27 cellular contexts compared by ENCODE assay signal in the genomic region with DNA sequence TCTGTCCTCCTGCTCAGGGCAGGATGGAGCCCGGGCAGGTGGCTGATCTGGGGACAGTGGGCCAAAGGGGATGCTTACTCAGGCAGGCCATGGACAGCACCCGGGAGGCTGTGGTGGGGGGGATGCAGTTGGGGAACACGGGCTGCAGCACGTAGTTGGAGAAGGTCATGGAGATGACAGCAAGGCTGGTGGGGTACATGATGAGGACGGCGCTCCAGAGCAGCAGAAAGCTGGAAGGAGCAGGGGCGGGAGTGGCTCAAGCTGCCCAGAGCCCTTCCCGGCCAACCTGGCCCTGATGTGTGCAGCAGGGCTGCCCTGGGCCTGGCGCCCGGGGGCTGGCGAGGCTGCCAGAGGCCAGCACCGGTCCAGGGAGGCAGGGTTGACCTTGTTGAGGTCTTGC. TPM values are rescaled to one million over a fixed set of nuclear protein-coding genes. Genes with fewer than 3 reads are reported as not detected.
"Had no signal": no experiment of that assay in that cellular context is flagged by ENCODE, and none has a peak within 500 bp of the region (broad histone marks: within the 10 kb centered on the region; RNA-seq: fewer than 3 reads in every experiment).

No MANE protein-coding gene starts in this region.

- H3K4me3 ChIP-seq: dorsolateral prefrontal cortex, gastroesophageal sphincter, heart left ventricle, hepatocyte, left ventricle myocardium inferior, lower lobe of right lung, mucosa of descending colon, prostate gland, skin epidermis, spleen, thoracic aorta, tibial nerve, upper lobe of left lung had no signal

- H3K4me3 Mint-ChIP-seq: naive B cell; natural killer cell treated with Interleukin-12 subunit alpha and Interleukin-12 subunit beta and Interleukin-15 and Interleukin-18, amount 100 ng/mL, for 72 hours; neural crest cell; stimulated activated memory B cell treated with anti-CD40 and anti-IgM and Interleukin-4, amounts not matched to agents 10 μg/mL and 1 μg/mL and 100 μg/mL, for 72 hours had no signal

- ATAC-seq: esophagus mucosa; foreskin keratinocyte; gastroesophageal sphincter; heart left ventricle; lower lobe of right lung; mucosa of descending colon; natural killer cell treated with Interleukin-12 subunit alpha and Interleukin-12 subunit beta and Interleukin-15 and Interleukin-18, amount 100 ng/mL, for 72 hours; right cardiac atrium; stimulated activated memory B cell treated with anti-CD40 and anti-IgM and Interleukin-4, amounts not matched to agents 10 μg/mL and 1 μg/mL and 100 μg/mL, for 72 hours; stimulated activated naive CD8-positive, alpha-beta T cell treated with anti-CD3 and anti-CD28 coated beads, Interleukin-15, Interleukin-2, amounts not matched to agents 100 U/mL and 50 U/mL, for 24 hours had no signal

- H3K9me3 ChIP-seq: gastroesophageal sphincter, heart left ventricle, left ventricle myocardium inferior, lower lobe of right lung, mucosa of descending colon, prostate gland, spleen, thoracic aorta, tibial nerve, upper lobe of left lung had no signal

- H3K36me3 Mint-ChIP-seq: naive B cell; natural killer cell treated with Interleukin-12 subunit alpha and Interleukin-12 subunit beta and Interleukin-15 and Interleukin-18, amount 100 ng/mL, for 72 hours; stimulated activated memory B cell treated with anti-CD40 and anti-IgM and Interleukin-4, amounts not matched to agents 10 μg/mL and 1 μg/mL and 100 μg/mL, for 72 hours had no signal

- H2AFZ ChIP-seq: hepatocyte had no signal

- H3K27ac Mint-ChIP-seq: naive B cell; natural killer cell treated with Interleukin-12 subunit alpha and Interleukin-12 subunit beta and Interleukin-15 and Interleukin-18, amount 100 ng/mL, for 72 hours; stimulated activated memory B cell treated with anti-CD40 and anti-IgM and Interleukin-4, amounts not matched to agents 10 μg/mL and 1 μg/mL and 100 μg/mL, for 72 hours had no signal

- H3K27ac ChIP-seq: epithelial cell of prostate, foreskin keratinocyte, gastroesophageal sphincter, heart left ventricle, hepatocyte, left ventricle myocardium inferior, lower lobe of right lung, prostate gland, skin epidermis, spleen, thoracic aorta, tibial nerve, upper lobe of left lung had no signal

- H3K36me3 ChIP-seq: heart left ventricle, left ventricle myocardium inferior, lower lobe of right lung, prostate gland, spleen, thoracic aorta, upper lobe of left lung had no signal

- H3K27me3 Mint-ChIP-seq: natural killer cell treated with Interleukin-12 subunit alpha and Interleukin-12 subunit beta and Interleukin-15 and Interleukin-18, amount 100 ng/mL, for 72 hours had no signal

- H3K4me2 ChIP-seq: hepatocyte had no signal

- H3K79me2 ChIP-seq: hepatocyte had no signal

- DNase-seq: dorsolateral prefrontal cortex; effector CD4-positive, alpha-beta T cell; foreskin keratinocyte; left ventricle myocardium inferior; lower lobe of right lung; naive B cell; spleen; stimulated activated CD4-positive, alpha-beta T cell treated with anti-CD3 and anti-CD28 coated beads, Interleukin-4, amount 100 ng/mL, for 4 hours; stimulated activated naive CD8-positive, alpha-beta T cell treated with anti-CD3 and anti-CD28 coated beads, Interleukin-15, Interleukin-2, amounts not matched to agents 100 U/mL and 50 U/mL, for 24 hours; upper lobe of left lung had no signal

- H3K4me1 ChIP-seq: foreskin keratinocyte, gastroesophageal sphincter, heart left ventricle, left ventricle myocardium inferior, lower lobe of right lung, prostate gland, upper lobe of left lung had no signal

- H3K4me1 Mint-ChIP-seq: stimulated activated memory B cell treated with anti-CD40 and anti-IgM and Interleukin-4, amounts not matched to agents 10 μg/mL and 1 μg/mL and 100 μg/mL, for 72 hours had no signal

- H3K27me3 ChIP-seq: dorsolateral prefrontal cortex, foreskin keratinocyte, hepatocyte, tibial nerve, upper lobe of left lung had no signal

- H3K9me3 Mint-ChIP-seq: naive B cell; natural killer cell treated with Interleukin-12 subunit alpha and Interleukin-12 subunit beta and Interleukin-15 and Interleukin-18, amount 100 ng/mL, for 72 hours; neural crest cell; stimulated activated memory B cell treated with anti-CD40 and anti-IgM and Interleukin-4, amounts not matched to agents 10 μg/mL and 1 μg/mL and 100 μg/mL, for 72 hours had no signal

RNA-seq across cellular contexts. Expression of a gene that starts 12.9 kb away (rescaled TPM):
- total RNA-seq: esophagus mucosa; fibroblast of lung; foreskin keratinocyte; gastroesophageal sphincter; kidney; left ventricle myocardium inferior; mucosa of descending colon; natural killer cell treated with Interleukin-12 subunit alpha and Interleukin-12 subunit beta and Interleukin-15 and Interleukin-18, amount 100 ng/mL, for 72 hours; osteocyte; right cardiac atrium; thoracic aorta had no signal
- polyA plus RNA-seq: fibroblast of lung, foreskin keratinocyte had no signal

RNA-seq across cellular contexts. Expression of a gene that starts 18.6 kb away (rescaled TPM):
- total RNA-seq: natural killer cell treated with Interleukin-12 subunit alpha and Interleukin-12 subunit beta and Interleukin-15 and Interleukin-18, amount 100 ng/mL, for 72 hours had no signal
